Comparison of ENCODE assay signal across 31 cellular contexts in genomic region chr20:44040202-44040915, GRCh38.
"Had no signal": no experiment of that assay in that cellular context is flagged by ENCODE, and none has a peak within 500 bp of the region (broad histone marks: within the 10 kb centered on the region; RNA-seq: fewer than 3 reads in every experiment).

No MANE protein-coding gene starts in this region.

- FAIRE-seq: colon had no signal

- H3K9me3 Mint-ChIP-seq: activated CD4-positive, alpha-beta memory T cell treated with anti-CD3 and anti-CD28 coated beads, Interleukin-2, amount 10 ng/mL, durations not matched to agents 7 days and 5 days; activated naive CD4-positive, alpha-beta T cell treated with anti-CD3 and anti-CD28 coated beads, Interleukin-2, amount 50 U/mL, for 72 hours; activated T-cell treated with anti-CD3 and anti-CD28 coated beads, Interleukin-2, amount 50 U/mL, for 24 hours; natural killer cell treated with Interleukin-12 subunit alpha and Interleukin-12 subunit beta and Interleukin-15 and Interleukin-18, amount 100 ng/mL, for 72 hours; stimulated activated effector memory CD8-positive, alpha-beta T cell treated with anti-CD3 and anti-CD28 coated beads, Interleukin-12 subunit alpha, Interleukin-12 subunit beta, amount 100 ng/mL, for 72 hours; stimulated activated naive CD8-positive, alpha-beta T cell treated with anti-CD3 and anti-CD28 coated beads, Interleukin-15, amount 100 ng/mL, for 72 hours had no signal

- H3K4me1 ChIP-seq: breast epithelium, left lung, thyroid gland, upper lobe of right lung had no signal

- H3K4me1 Mint-ChIP-seq: activated CD4-positive, alpha-beta memory T cell treated with anti-CD3 and anti-CD28 coated beads, Interleukin-2, amount 10 ng/mL, durations not matched to agents 7 days and 5 days had no signal

- H3K27ac Mint-ChIP-seq: activated CD4-positive, alpha-beta memory T cell treated with anti-CD3 and anti-CD28 coated beads, Interleukin-2, amount 10 ng/mL, durations not matched to agents 7 days and 5 days; activated CD4-positive, alpha-beta T cell treated with anti-CD3 and anti-CD28 coated beads, Interleukin-2, amount 10 ng/mL, durations not matched to agents 7 days and 5 days; activated naive CD4-positive, alpha-beta T cell treated with anti-CD3 and anti-CD28 coated beads, Interleukin-2, amount 50 U/mL, for 72 hours; activated T-cell treated with anti-CD3 and anti-CD28 coated beads, Interleukin-2, amount 50 U/mL, for 24 hours; progenitor cell of endocrine pancreas; stimulated activated effector memory CD8-positive, alpha-beta T cell treated with anti-CD3 and anti-CD28 coated beads, Interleukin-12 subunit alpha, Interleukin-12 subunit beta, amount 100 ng/mL, for 72 hours; WTC11 had no signal

- H3K27me3 ChIP-seq: gastroesophageal sphincter, thyroid gland had no signal

- H3K36me3 ChIP-seq: breast epithelium, esophagus squamous epithelium, heart left ventricle, left lung, thyroid gland, upper lobe of right lung had no signal

- H3K4me3 ChIP-seq: breast epithelium, esophagus squamous epithelium, gastroesophageal sphincter, heart left ventricle, left lung, lung, mucosa of descending colon, skin epidermis, thyroid gland, upper lobe of right lung had no signal

- H3K27ac ChIP-seq: breast epithelium, esophagus squamous epithelium, gastroesophageal sphincter, heart left ventricle, left lung, skin epidermis, thyroid gland, upper lobe of right lung had no signal

- H3K4me3 Mint-ChIP-seq: activated CD4-positive, alpha-beta memory T cell treated with anti-CD3 and anti-CD28 coated beads, Interleukin-2, amount 10 ng/mL, durations not matched to agents 7 days and 5 days; activated CD4-positive, alpha-beta T cell treated with anti-CD3 and anti-CD28 coated beads, Interleukin-2, amount 10 ng/mL, durations not matched to agents 7 days and 5 days; activated T-cell treated with anti-CD3 and anti-CD28 coated beads, Interleukin-2, amount 50 U/mL, for 24 hours; natural killer cell treated with Interleukin-12 subunit alpha and Interleukin-12 subunit beta and Interleukin-15 and Interleukin-18, amount 100 ng/mL, for 72 hours; stimulated activated effector memory CD8-positive, alpha-beta T cell treated with anti-CD3 and anti-CD28 coated beads, Interleukin-12 subunit alpha, Interleukin-12 subunit beta, amount 100 ng/mL, for 72 hours; stimulated activated naive CD8-positive, alpha-beta T cell treated with anti-CD3 and anti-CD28 coated beads, Interleukin-15, amount 100 ng/mL, for 72 hours; WTC11 had no signal

- DNase-seq: activated CD4-positive, alpha-beta memory T cell treated with anti-CD3 and anti-CD28 coated beads, Interleukin-2, amount 10 ng/mL, durations not matched to agents 7 days and 5 days; activated CD4-positive, alpha-beta T cell treated with anti-CD3 and anti-CD28 coated beads for 1 hour; activated CD4-positive, alpha-beta T cell treated with anti-CD3 and anti-CD28 coated beads, Interleukin-2, amount 10 ng/mL, durations not matched to agents 7 days and 5 days; activated CD8-positive, alpha-beta memory T cell treated with anti-CD3 and anti-CD28 coated beads, Interleukin-2, amount 50 U/mL, for 48 hours; activated T-cell treated with anti-CD3 and anti-CD28 coated beads, Interleukin-2, amount 50 U/mL, for 24 hours; central memory CD4-positive, alpha-beta T cell; dermis blood vessel endothelial cell; effector CD4-positive, alpha-beta T cell; esophagus squamous epithelium; kidney glomerular epithelial cell; left lung; mesendoderm; stimulated activated CD4-positive, alpha-beta T cell treated with anti-CD3 and anti-CD28 coated beads, Interleukin-4, amount 100 ng/mL, for 24 hours; stimulated activated naive CD8-positive, alpha-beta T cell treated with anti-CD3 and anti-CD28 coated beads, Interleukin-15, amount 100 ng/mL, for 72 hours; substantia nigra; T-helper 2 cell; thyroid gland had no signal

- ATAC-seq: activated naive CD4-positive, alpha-beta T cell treated with anti-CD3 and anti-CD28 coated beads, Interleukin-2, amount 50 U/mL, for 72 hours; gastroesophageal sphincter; heart left ventricle; left lung; mucosa of descending colon; natural killer cell treated with Interleukin-12 subunit alpha and Interleukin-12 subunit beta and Interleukin-15 and Interleukin-18, amount 100 ng/mL, for 72 hours; sciatic nerve; stimulated activated effector memory CD8-positive, alpha-beta T cell treated with anti-CD3 and anti-CD28 coated beads, Interleukin-12 subunit alpha, Interleukin-12 subunit beta, amount 100 ng/mL, for 72 hours; stimulated activated naive CD8-positive, alpha-beta T cell treated with anti-CD3 and anti-CD28 coated beads, Interleukin-15, amount 100 ng/mL, for 72 hours; WTC11 had no signal

- H3K36me3 Mint-ChIP-seq: activated naive CD4-positive, alpha-beta T cell treated with anti-CD3 and anti-CD28 coated beads, Interleukin-2, amount 50 U/mL, for 72 hours; natural killer cell treated with Interleukin-12 subunit alpha and Interleukin-12 subunit beta and Interleukin-15 and Interleukin-18, amount 100 ng/mL, for 72 hours; stimulated activated effector memory CD8-positive, alpha-beta T cell treated with anti-CD3 and anti-CD28 coated beads, Interleukin-12 subunit alpha, Interleukin-12 subunit beta, amount 100 ng/mL, for 72 hours; WTC11 had no signal

- H3K9me3 ChIP-seq: breast epithelium, esophagus squamous epithelium, gastroesophageal sphincter, heart left ventricle, left lung, mucosa of descending colon, thyroid gland, upper lobe of right lung had no signal
